Comparison of ENCODE assay signal across 14 cellular contexts in the genomic region with DNA sequence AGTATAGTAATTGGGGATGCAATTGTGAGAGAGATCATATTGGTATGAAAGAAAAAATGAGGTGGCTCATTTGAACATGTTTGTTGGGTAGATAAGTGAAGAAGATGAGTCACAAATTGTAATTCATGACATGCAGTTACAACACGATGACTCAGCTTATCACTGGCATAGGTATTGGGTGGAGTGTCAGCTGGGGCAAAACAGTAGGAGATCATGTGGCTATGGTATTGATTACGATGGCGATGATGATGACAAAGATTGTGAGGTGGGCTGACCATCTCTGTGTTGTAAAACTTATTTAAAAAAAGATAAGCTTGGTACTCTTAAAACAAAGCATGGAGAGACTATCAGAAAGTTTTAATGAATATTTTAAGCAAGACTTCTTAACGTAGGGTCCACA. TPM values are rescaled to one million over a fixed set of nuclear protein-coding genes. Genes with fewer than 3 reads are reported as not detected.
DNase-seq lines count a peak whose midpoint lies in the region; ATAC-seq, FAIRE-seq and TF ChIP-seq lines count a peak whose summit lies in the region.
"Had no signal": no experiment of that assay in that cellular context is flagged by ENCODE, and none has a peak within 500 bp of the region (broad histone marks: within the 10 kb centered on the region; RNA-seq: fewer than 3 reads in every experiment).

No MANE protein-coding gene starts in this region.

- H3K27ac ChIP-seq in HepG2 (ENCODE audit: extremely low read length, insufficient read depth, low read length) (no peak overlapping the region), ascending aorta (no peak overlapping the region), hepatocyte (no peak overlapping the region)
- H3K27ac ChIP-seq: left lung, transverse colon had no signal

- intact Hi-C loops in HepG2 (cut with micrococcal nuclease; ENCODE audit: unreplicated experiment), result no loop called here
- intact Hi-C loops in ascending aorta (cut with DNase I), result no loop called here

- H3K4me2 ChIP-seq in HepG2 (ENCODE audit: low read depth, low read length) (no peak overlapping the region), hepatocyte (no peak overlapping the region)

- in situ Hi-C loops in astrocyte of the spinal cord (cut with HindIII; ENCODE audit: low sequenced_read_pairs), result no loop called here
- in situ Hi-C loops in HepG2 (cut with HindIII; ENCODE audit: extremely low pct_ligation_motif_present, low pct_unique_long_range_greater_than_20kb), result no loop called here

- BruUV-seq in HepG2 (replicated peaks; lab: Mats Ljungman, UMichigan), result no TSS peak

- no peak overlapping the region for H3K9ac ChIP-seq in HepG2 (ENCODE audit: insufficient read depth, low read depth, low read length)

- no peak for FAIRE-seq in HepG2 (lab: Jason Lieb, UNC)

- no peak for TF ChIP-seq POLR2A in HepG2 (IDR thresholded peaks at IDR 0.05; ENCODE audit: insufficient read depth in 1 of 2, low read depth in 2 of 2, low read length in 2 of 2)

- POLR2A ChIA-PET in HepG2 (lab: Yijun Ruan, JAX), result no interaction called here

- H3K27me3 ChIP-seq in HepG2 (ENCODE audit: control insufficient read depth in 1 of 2, insufficient read depth in 2 of 2, low read length in 2 of 2), result no peaks in the 10 kb centered on the region
- H3K27me3 ChIP-seq in ascending aorta, result no peaks in the 10 kb centered on the region
- H3K27me3 ChIP-seq in hepatocyte, result no peaks in the 10 kb centered on the region
- H3K27me3 ChIP-seq: left lung, transverse colon had no signal

- H3K79me2 ChIP-seq in HepG2 (ENCODE audit: insufficient read depth, low read length) (no peaks in the 10 kb centered on the region), hepatocyte (no peaks in the 10 kb centered on the region)

- TF ChIP-seq RAD21 in HepG2 (CRISPR knock-in tag; IDR thresholded peaks at IDR 0.05), result no peak

- H4K20me1 ChIP-seq in HepG2 (ENCODE audit: insufficient read depth, low read length) (no peaks in the 10 kb centered on the region), hepatocyte (ENCODE audit: insufficient read depth, poor library complexity, severe bottlenecking) (no peaks in the 10 kb centered on the region)

- H3K9me2 ChIP-seq in hepatocyte (replicated peaks; ENCODE audit: insufficient read depth), result no peaks in the 10 kb centered on the region

- CTCF ChIA-PET in HepG2 (lab: Yijun Ruan, JAX; ENCODE audit: low intra/inter-chr PET ratio, low total read pairs), result no interaction called here

- TF ChIP-seq CTCF in astrocyte of the spinal cord (IDR thresholded peaks at IDR 0.05; ENCODE audit: low read depth, low read length), result no peak
- no peak for TF ChIP-seq CTCF in HepG2 (CRISPR knock-in tag; IDR thresholded peaks at IDR 0.05)
- no peak for TF ChIP-seq CTCF in ascending aorta (IDR thresholded peaks at IDR 0.05)
- no peak for TF ChIP-seq CTCF in hepatocyte (IDR thresholded peaks at IDR 0.05; ENCODE audit: poor library complexity)

- DNase-seq in DMS53 treated with DMSO at 0.1 percent for 48 hours (lab: John Stamatoyannopoulos, UW; ENCODE audit: unreplicated experiment), result peak; percentile 5
- peak; percentile 74 for DNase-seq in M059J (ENCODE audit: low read depth)
- peak; percentile 88 for DNase-seq in astrocyte of the spinal cord (ENCODE audit: low read depth, low spot score)
- peak; percentile 3 for DNase-seq in HepG2 (ENCODE audit: low spot score)
- DNase-seq in GOT3 (lab: John Stamatoyannopoulos, UW), result no peak
- DNase-seq in ascending aorta (ENCODE audit: low spot score in 2 of 2), result no peak
- DNase-seq in hepatocyte (ENCODE audit: low spot score), result no peak
- DNase-seq: activated CD4-positive, alpha-beta T cell treated with anti-CD3 and anti-CD28 coated beads, Interleukin-2, amount 50 U/mL, for 48 hours; activated naive CD8-positive, alpha-beta T cell treated with anti-CD3 and anti-CD28 coated beads for 36 hours; left lung; NCI-H187 treated with DMSO at 0.1 percent for 48 hours; SHP77; transverse colon had no signal

- H3K9me3 ChIP-seq in HepG2 (ENCODE audit: low read length), result no peaks in the 10 kb centered on the region
- H3K9me3 ChIP-seq in ascending aorta, result no peaks in the 10 kb centered on the region
- H3K9me3 ChIP-seq in hepatocyte (ENCODE audit: low read depth), result no peaks in the 10 kb centered on the region
- H3K9me3 ChIP-seq: left lung, transverse colon had no signal

- H2AFZ ChIP-seq in HepG2 (ENCODE audit: low read length), result no peak overlapping the region
- H2AFZ ChIP-seq in hepatocyte, result no peak overlapping the region

- TF ChIP-seq EP300 in HepG2 (IDR thresholded peaks at IDR 0.05; ENCODE audit: low read depth in 2 of 2, low read length in 2 of 2) (no peak), HepG2 (CRISPR knock-in tag; IDR thresholded peaks at IDR 0.05; ENCODE audit: borderline replicate concordance) (no peak)

- H3K4me3 ChIP-seq in astrocyte of the spinal cord (ENCODE audit: low read depth, low read length), result no peak overlapping the region
- H3K4me3 ChIP-seq in HepG2 (replicated peaks in 1 of 3; ENCODE audit: insufficient read depth in 1 of 3, low read depth in 2 of 3, low read length in 3 of 3), result no peak overlapping the region
- H3K4me3 ChIP-seq in ascending aorta, result no peak overlapping the region
- no peak overlapping the region for H3K4me3 ChIP-seq in hepatocyte
- H3K4me3 ChIP-seq: left lung, transverse colon had no signal

- ATAC-seq in HepG2 (no peak), GM21717 (IDR thresholded peaks at IDR 0.05; ENCODE audit: unreplicated experiment) (no peak)
- ATAC-seq: left lung had no signal

- WGBS in HepG2 (ENCODE audit: low lambda C conversion rate), result 47% methylated on average over 4 of the region's 4 CpGs
- WGBS in hepatocyte (ENCODE audit: low lambda C conversion rate, missing lambda C conversion rate), result 88% methylated on average over 4 of the region's 4 CpGs

- no peaks in the 10 kb centered on the region for H3K4me1 ChIP-seq in HepG2 (ENCODE audit: insufficient read depth, low read length)
- peaks cover 0 to 6% of the 10 kb centered on the region in 2 donors for H3K4me1 ChIP-seq in ascending aorta
- peaks cover 8% of the 10 kb centered on the region for H3K4me1 ChIP-seq in hepatocyte (ENCODE audit: insufficient read depth)
- H3K4me1 ChIP-seq: left lung, transverse colon had no signal

- H3K36me3 ChIP-seq in HepG2 (replicated peaks in 1 of 2; ENCODE audit: control insufficient read depth in 1 of 2, insufficient read depth in 2 of 2, low read length in 2 of 2) (no peaks in the 10 kb centered on the region), ascending aorta (no peaks in the 10 kb centered on the region), hepatocyte (replicated peaks; ENCODE audit: insufficient read depth, low read depth) (no peaks in the 10 kb centered on the region)
- H3K36me3 ChIP-seq: left lung, transverse colon had no signal

TF ChIP-seq in HepG2, 621 proteins besides CTCF, POLR2A, EP300 and RAD21 (continues in another document):
- no peak for TF ChIP-seq HDAC2 (CRISPR knock-in tag; IDR thresholded peaks at IDR 0.05)
- no peak for TF ChIP-seq ZNF552 (CRISPR knock-in tag; IDR thresholded peaks at IDR 0.05; ENCODE audit: borderline replicate concordance)
- TF ChIP-seq, protein P1, sequence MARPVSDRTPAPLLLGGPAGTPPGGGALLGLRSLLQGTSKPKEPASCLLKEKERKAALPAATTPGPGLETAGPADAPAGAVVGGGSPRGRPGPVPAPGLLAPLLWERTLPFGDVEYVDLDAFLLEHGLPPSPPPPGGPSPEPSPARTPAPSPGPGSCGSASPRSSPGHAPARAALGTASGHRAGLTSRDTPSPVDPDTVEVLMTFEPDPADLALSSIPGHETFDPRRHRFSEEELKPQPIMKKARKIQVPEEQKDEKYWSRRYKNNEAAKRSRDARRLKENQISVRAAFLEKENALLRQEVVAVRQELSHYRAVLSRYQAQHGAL (CRISPR knock-in tag; IDR thresholded peaks at IDR 0.05; ENCODE audit: not compliant biosample characterization), result no peak
- TF ChIP-seq FOSL2 (CRISPR knock-in tag; IDR thresholded peaks at IDR 0.05), result peak; percentile 39; the same call in 1 of the 2 replicates
- peak; percentile 61 for TF ChIP-seq MAFF (IDR thresholded peaks at IDR 0.05; ENCODE audit: low read depth, low read length)
- TF ChIP-seq NR2C2 (CRISPR knock-in tag; IDR thresholded peaks at IDR 0.05; ENCODE audit: borderline replicate concordance), result no peak
- no peak for TF ChIP-seq PTBP1 (IDR thresholded peaks at IDR 0.05; ENCODE audit: low read depth, low read length, poor library complexity, severe bottlenecking)
- TF ChIP-seq PCBP1 (IDR thresholded peaks at IDR 0.05; ENCODE audit: borderline replicate concordance, low read depth, low read length), result no peak

RNA-seq across cellular contexts. Expression of a gene that starts 11.6 kb away (rescaled TPM):
- 9.7 and 14.3 TPM in 2 replicates for total RNA-seq in M059J (2014; rRNA removed; shearing (Covaris generic))
- total RNA-seq in HepG2 (2016; rRNA removed; fragmentation: Illumina TruSeq; extraction: Trizol), result 25.8 and 27.0 TPM in 2 replicates
- 9.5 and 11.4 TPM in 2 replicates for total RNA-seq in HepG2 (2016; cell fraction: cytosol; rRNA removed; fragmentation: Illumina TruSeq; extraction: Trizol; ENCODE audit: low read depth)
- 26.9 and 32.4 TPM in 2 replicates for total RNA-seq in HepG2 (2016; cell fraction: insoluble cytoplasmic fraction; rRNA removed; fragmentation: Illumina TruSeq; extraction: Trizol)
- total RNA-seq in HepG2 (2016; cell fraction: membrane; rRNA removed; fragmentation: Illumina TruSeq; extraction: Trizol), result 7.1 and 8.6 TPM in 2 replicates
- total RNA-seq in HepG2 (2016; cell fraction: nucleus; rRNA removed; fragmentation: Illumina TruSeq; extraction: Trizol), result 50.3 and 53.4 TPM in 2 replicates
- 7.2 and 10.2 TPM in 2 replicates for polyA plus RNA-seq in HepG2 (2011; rRNA removed)
- 5.6 and 6.1 TPM in 2 replicates for polyA plus RNA-seq in HepG2 (2011; cell fraction: cytosol; rRNA removed)
- polyA plus RNA-seq in HepG2 (2011; cell fraction: nucleus; rRNA removed), result 9.4 and 11.6 TPM in 2 replicates
- polyA plus RNA-seq in HepG2 (2012), result 8.5 and 13.1 TPM in 2 replicates
- 3.2 and 3.3 TPM in 2 replicates for polyA plus RNA-seq in HepG2 (2016; cell fraction: cytosol; fragmentation: Illumina TruSeq; extraction: Trizol; ENCODE audit: low read depth)
- 19.6 and 20.9 TPM in 2 replicates for polyA plus RNA-seq in HepG2 (2016; cell fraction: insoluble cytoplasmic fraction; fragmentation: Illumina TruSeq; extraction: Trizol; ENCODE audit: low read depth)
- 3.7 and 4.9 TPM in 2 replicates for polyA plus RNA-seq in HepG2 (2016; cell fraction: membrane; fragmentation: Illumina TruSeq; extraction: Trizol; ENCODE audit: low read depth)
- 9.3 and 10.9 TPM in 2 replicates for polyA plus RNA-seq in HepG2 (2016; cell fraction: nucleus; fragmentation: Illumina TruSeq; extraction: Trizol; ENCODE audit: insufficient read depth, low read depth)
- 14.0 and 16.7 TPM in 2 replicates for polyA minus RNA-seq in HepG2 (2011; rRNA and poly(A)+ RNA removed; ENCODE audit: low replicate concordance)
- polyA minus RNA-seq in HepG2 (2011; cell fraction: cytosol; rRNA and poly(A)+ RNA removed), result 3.7 and 6.4 TPM in 2 replicates
- 117 and 125 TPM in 2 replicates for polyA minus RNA-seq in HepG2 (2011; cell fraction: nucleus; rRNA and poly(A)+ RNA removed)
- total RNA-seq in ascending aorta, result 9.0 TPM
- 11.3 and 21.7 TPM in 2 replicates for total RNA-seq in hepatocyte
- 11.4 and 14.4 TPM in 2 replicates for polyA plus RNA-seq in hepatocyte

Comparison
In these comparisons a context has a peak if more than half of its experiments do, and no peak if none do; other contexts are left out.
1. DNase-seq: peak in DMS53 treated with DMSO at 0.1 percent for 48 hours (single experiment), M059J (single experiment), astrocyte of the spinal cord (single experiment) and HepG2 (single experiment); none in GOT3 (single experiment), ascending aorta (0 of 2) and hepatocyte (single experiment).